ENCODE assay signal across 10 cellular contexts in the genomic region with DNA sequence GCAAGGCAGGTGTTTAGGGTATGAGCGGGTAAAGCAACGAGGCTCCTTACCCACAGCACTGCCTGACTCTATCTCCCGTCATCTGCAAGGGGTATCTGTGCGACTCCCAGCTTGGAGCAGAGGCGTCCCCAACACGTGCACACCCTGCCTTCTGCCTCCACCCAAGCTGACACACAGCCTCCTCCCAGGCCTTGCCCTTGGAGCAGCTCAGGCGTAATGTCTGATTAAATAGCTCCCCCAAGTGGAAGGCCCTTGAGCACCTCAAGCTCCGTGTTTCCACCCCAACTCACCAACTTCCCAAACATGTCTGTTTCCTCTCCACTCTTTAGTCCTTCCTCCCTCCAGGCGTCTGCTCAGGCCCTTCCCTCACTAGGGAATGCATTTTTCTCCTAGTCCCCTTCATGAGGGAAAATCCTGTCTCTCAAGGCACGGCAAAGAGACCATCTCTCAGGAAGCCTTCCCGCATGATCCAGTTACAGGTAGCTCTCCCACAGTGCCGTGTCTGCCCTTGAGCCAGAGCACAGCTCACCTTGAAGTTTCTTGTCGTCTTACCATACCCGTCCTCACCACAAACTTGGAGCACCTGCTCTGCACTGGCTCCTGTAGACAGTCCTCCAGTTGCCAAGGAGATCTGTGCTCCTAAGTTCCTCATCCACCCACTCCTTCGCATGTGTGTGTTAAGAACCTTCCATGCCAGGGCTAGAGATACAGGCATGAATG. TPM values are rescaled to one million over a fixed set of nuclear protein-coding genes. Genes with fewer than 3 reads are reported as not detected.
A peak's percentile ranks its signal among the peaks of the same experiment; 100 is the strongest.
DNase-seq lines count a peak whose midpoint lies in the region; ATAC-seq and TF ChIP-seq lines count a peak whose summit lies in the region.
"Had no signal": no experiment of that assay in that cellular context is flagged by ENCODE, and none has a peak within 500 bp of the region (broad histone marks: within the 10 kb centered on the region; RNA-seq: fewer than 3 reads in every experiment).

No MANE protein-coding gene starts in this region.

- H3K36me3 Mint-ChIP-seq in activated T-cell treated with anti-CD3 and anti-CD28 coated beads, Interleukin-2, amount 50 U/mL, for 72 hours (ENCODE audit: insufficient read depth in 2 of 2) = peaks cover 0 to 2% of the 10 kb centered on the region in 2 donors

- no peak overlapping the region for H3K4me3 ChIP-seq in adrenal gland
- H3K4me3 ChIP-seq in right atrium auricular region = no peak overlapping the region

- intact Hi-C loops in adrenal gland (cut with DNase I) = no loop called here

- TF ChIP-seq CTCF in adrenal gland (IDR thresholded peaks at IDR 0.05) (peak; percentile 18 to 75 (median 54)), right atrium auricular region (IDR thresholded peaks at IDR 0.05) (peak; percentile 30 to 71)

- H3K4me3 Mint-ChIP-seq in activated T-cell treated with anti-CD3 and anti-CD28 coated beads, Interleukin-2, amount 50 U/mL, for 72 hours = no peak overlapping the region
- H3K4me3 Mint-ChIP-seq: dendritic cell treated with granulocyte-macrophage colony-stimulating factor and Interleukin-4, amounts not matched to agents 40 ng/mL and 50 ng/mL, for 4 days had no signal

- H3K4me1 Mint-ChIP-seq in activated T-cell treated with anti-CD3 and anti-CD28 coated beads, Interleukin-2, amount 50 U/mL, for 72 hours (ENCODE audit: low read depth) = peaks cover 6% of the 10 kb centered on the region

- H3K9me3 Mint-ChIP-seq in activated T-cell treated with anti-CD3 and anti-CD28 coated beads, Interleukin-2, amount 50 U/mL, for 72 hours = no peaks in the 10 kb centered on the region
- H3K9me3 Mint-ChIP-seq: dendritic cell treated with granulocyte-macrophage colony-stimulating factor and Interleukin-4, amounts not matched to agents 40 ng/mL and 50 ng/mL, for 4 days had no signal

- ATAC-seq in activated T-cell treated with anti-CD3 and anti-CD28 coated beads, Interleukin-2, amount 50 U/mL, for 72 hours (replicated peaks in 1 of 2) = peak; percentile 23 to 46
- no peak for ATAC-seq in GM21515 (IDR thresholded peaks at IDR 0.05; ENCODE audit: unreplicated experiment)

- 55 to 59% (median 58%) methylated on average over 10 to 15 of the region's 15 CpGs for whole genome bisulfite sequencing in adrenal gland, 4 donors

- no peak overlapping the region for H3K27ac Mint-ChIP-seq in activated T-cell treated with anti-CD3 and anti-CD28 coated beads, Interleukin-2, amount 50 U/mL, for 72 hours
- H3K27ac Mint-ChIP-seq: dendritic cell treated with granulocyte-macrophage colony-stimulating factor and Interleukin-4, amounts not matched to agents 40 ng/mL and 50 ng/mL, for 4 days had no signal

- no peak for DNase-seq in activated T-cell treated with anti-CD3 and anti-CD28 coated beads, Interleukin-2, amount 50 U/mL, for 72 hours
- no peak for DNase-seq in activated T-cell treated with anti-CD3 and anti-CD28 coated beads, Interleukin-2, amount 50 U/mL, for 1 hour
- DNase-seq in MV-4-11 (lab: John Stamatoyannopoulos, UW) (peak; percentile 34), adrenal gland (peak; percentile 45 to 81 (median 69)), right atrium auricular region (ENCODE audit: low spot score) (peak; percentile 83), retina (peak; percentile 69), SHP77 treated with DMSO at 0.1 percent for 48 hours (lab: John Stamatoyannopoulos, UW) (no peak)

- no peaks in the 10 kb centered on the region for H3K27me3 Mint-ChIP-seq in activated T-cell treated with anti-CD3 and anti-CD28 coated beads, Interleukin-2, amount 50 U/mL, for 72 hours (ENCODE audit: low read depth)
- H3K27me3 Mint-ChIP-seq: dendritic cell treated with granulocyte-macrophage colony-stimulating factor and Interleukin-4, amounts not matched to agents 40 ng/mL and 50 ng/mL, for 4 days had no signal

- peaks cover 0 to 8% of the 10 kb centered on the region in 2 donors for H3K4me1 ChIP-seq in adrenal gland (replicated peaks in 1 of 2)
- H3K4me1 ChIP-seq in right atrium auricular region = peaks cover 0 to 15% of the 10 kb centered on the region in 2 donors

- TF ChIP-seq POLR2A in adrenal gland (IDR thresholded peaks at IDR 0.05) = no peak

- peaks cover 0 to 26% of the 10 kb centered on the region in 2 donors for H3K36me3 ChIP-seq in adrenal gland (replicated peaks in 1 of 2)
- H3K36me3 ChIP-seq in right atrium auricular region = peaks cover 16% of the 10 kb centered on the region

- peak overlapping the region in 1 of 5 donors; percentile 13 for H3K27ac ChIP-seq in adrenal gland
- H3K27ac ChIP-seq in right atrium auricular region = no peak overlapping the region

- H3K9me3 ChIP-seq in adrenal gland (replicated peaks in 1 of 3) (no peaks in the 10 kb centered on the region), right atrium auricular region (no peaks in the 10 kb centered on the region)

- H3K27me3 ChIP-seq in adrenal gland (no peaks in the 10 kb centered on the region), right atrium auricular region (no peaks in the 10 kb centered on the region)

RNA-seq across cellular contexts. Expression of gene CYB5R2, which starts 15.8 kb away (rescaled TPM):
- total RNA-seq in activated T-cell treated with anti-CD3 and anti-CD28 coated beads, Interleukin-2, amount 50 U/mL, for 72 hours = 10 to 100 TPM; 12.8 to 14.8 TPM
- total RNA-seq in adrenal gland (1 to 10 TPM; 1.6 to 6.5 (median 3.6) TPM), right atrium auricular region (1 to 10 TPM; 1.5 to 4.0 TPM)
- polyA plus RNA-seq in adrenal gland = 1 to 10 TPM; 4.3 to 9.7 (median 7.4) TPM

RNA-seq across cellular contexts. Expression of gene OVCH2, which starts 48.8 kb away (rescaled TPM):
- total RNA-seq in activated T-cell treated with anti-CD3 and anti-CD28 coated beads, Interleukin-2, amount 50 U/mL, for 72 hours = not detected
- total RNA-seq in adrenal gland = not detected
- not detected for polyA plus RNA-seq in adrenal gland
- not detected for total RNA-seq in right atrium auricular region
- total RNA-seq: subcutaneous adipose tissue had no signal

Comparison
In these comparisons a context has a peak if more than half of its experiments do, and no peak if none do; other contexts are left out.
1. DNase-seq: peak in MV-4-11 (single experiment), adrenal gland (7 of 7), right atrium auricular region (single experiment) and retina (single experiment); none in activated T-cell treated with anti-CD3 and anti-CD28 coated beads, Interleukin-2, amount 50 U/mL, for 72 hours (0 of 2), activated T-cell treated with anti-CD3 and anti-CD28 coated beads, Interleukin-2, amount 50 U/mL, for 1 hour (single experiment) and SHP77 treated with DMSO at 0.1 percent for 48 hours (single experiment).